In genomic region chr10:83682399-83682798, GRCh38 we compare ENCODE assay signal across 25 cellular contexts.
A peak's percentile ranks its signal among the peaks of the same experiment; 100 is the strongest.
DNase-seq lines count a peak whose midpoint lies in the region; FAIRE-seq and TF ChIP-seq lines count a peak whose summit lies in the region.
"Had no signal": no experiment of that assay in that cellular context is flagged by ENCODE, and none has a peak within 500 bp of the region (broad histone marks: within the 10 kb centered on the region; RNA-seq: fewer than 3 reads in every experiment).

No MANE protein-coding gene starts in this region.

- no peak overlapping the region for H2BK12ac ChIP-seq in trophoblast cell (ENCODE audit: low read length)

- no peak overlapping the region for H2AK5ac ChIP-seq in trophoblast cell (ENCODE audit: low read length)

- DNase-seq in GM12891 (ENCODE audit: insufficient read length, low spot score) = no peak
- no peak for DNase-seq in GM12892 (ENCODE audit: insufficient read length)
- peak; percentile 42 to 93 for DNase-seq in trophoblast cell
- no peak for DNase-seq in GM13977 (ENCODE audit: low spot score)
- no peak for DNase-seq in erythroblast (lab: John Stamatoyannopoulos, UW)
- DNase-seq in stomach = no peak
- DNase-seq: 8988T; ACHN; BE2C; C1 segment of cervical spinal cord; CD4-positive, alpha-beta memory T cell; CD4-positive, CD25-positive, alpha-beta regulatory T cell; CD8-positive, alpha-beta memory T cell; COR-L47; DMS 273 treated with DMSO at 0.1 percent for 48 hours; DMS153; DMS53; DMS79; DND-41; EL; GDM1 had no signal

- no peak overlapping the region for H3K23ac ChIP-seq in trophoblast cell (ENCODE audit: low read length)

- H3K4me3 ChIP-seq in trophoblast cell (ENCODE audit: low read depth, low read length) (no peak overlapping the region), stomach (no peak overlapping the region)
- H3K4me3 ChIP-seq: BLaER1, GM12878 had no signal

- H2BK5ac ChIP-seq in trophoblast cell (ENCODE audit: low read depth, low read length, poor library complexity) = no peak overlapping the region

- no peak overlapping the region for H4K91ac ChIP-seq in trophoblast cell (ENCODE audit: low read depth, low read length)

- H4K12ac ChIP-seq in trophoblast cell (ENCODE audit: low read depth, low read length) = no peak overlapping the region

- FAIRE-seq in GM12891 (lab: Jason Lieb, UNC) (peak; percentile 51), GM12892 (lab: Jason Lieb, UNC) (peak; percentile 68)
- FAIRE-seq: A204.1, GM12878, GM19239 had no signal

- no peak overlapping the region for H3K4ac ChIP-seq in trophoblast cell (ENCODE audit: low read depth, low read length)

- H3K36me3 ChIP-seq in trophoblast cell (ENCODE audit: control insufficient read depth in 1 of 2, insufficient read depth in 2 of 2, low read length in 2 of 2) (no peaks in the 10 kb centered on the region), stomach (no peaks in the 10 kb centered on the region)
- H3K36me3 ChIP-seq: BE2C, BLaER1 had no signal

- in situ Hi-C loops in GM13977 (cut with MboI; ENCODE audit: low pct_unique_long_range_greater_than_20kb, low sequenced_read_pairs, unreplicated experiment) = no loop called here

- H3K4me1 ChIP-seq in trophoblast cell (ENCODE audit: control insufficient read depth in 1 of 2, insufficient read depth in 2 of 2, low read length in 2 of 2) (peaks cover 2 to 5% of the 10 kb centered on the region in 2 experiments), stomach (no peaks in the 10 kb centered on the region)
- H3K4me1 ChIP-seq: BLaER1 had no signal

- no peak for TF ChIP-seq EP300 in stomach (IDR thresholded peaks at IDR 0.05)

- WGBS in trophoblast cell (ENCODE audit: extremely low coverage, insufficient coverage, insufficient read length) = no CpG with 5 or more reads among the region's 2 CpGs
- 71 to 83% (median 79%) methylated on average over 2 of the region's 2 CpGs for WGBS in stomach, 5 donors

- TF ChIP-seq POLR2A in GM12891 (IDR thresholded peaks at IDR 0.05; ENCODE audit: low read depth, low read length) (no peak), GM12892 (IDR thresholded peaks at IDR 0.05; ENCODE audit: low read depth, low read length) (no peak), erythroblast (IDR thresholded peaks at IDR 0.05; ENCODE audit: low read length) (no peak), stomach (IDR thresholded peaks at IDR 0.05) (no peak)

- peaks cover 1% of the 10 kb centered on the region for H3K79me1 ChIP-seq in trophoblast cell (ENCODE audit: low read length)

- H3K79me2 ChIP-seq in trophoblast cell (ENCODE audit: control insufficient read depth, insufficient read depth, low read length, poor library complexity) = no peaks in the 10 kb centered on the region

- H3K18ac ChIP-seq in trophoblast cell (ENCODE audit: low read length) = no peak overlapping the region

- intact Hi-C loops in stomach (cut with DNase I; ENCODE audit: low total_unique reads) = no loop called here

- no peak overlapping the region for H3K4me2 ChIP-seq in trophoblast cell (ENCODE audit: low read length)
- H3K4me2 ChIP-seq: BLaER1 had no signal

- H3K9ac ChIP-seq in trophoblast cell (ENCODE audit: low read length) = no peak overlapping the region
- H3K9ac ChIP-seq: BLaER1 had no signal

- no peak overlapping the region for H4K8ac ChIP-seq in trophoblast cell (ENCODE audit: low read depth, low read length)

- no peak for TF ChIP-seq CTCF in GM13977 (IDR thresholded peaks at IDR 0.05; ENCODE audit: extremely low read depth, insufficient read depth, missing control alignments)
- no peak for TF ChIP-seq CTCF in stomach (IDR thresholded peaks at IDR 0.05)

- no peak overlapping the region for H3K14ac ChIP-seq in trophoblast cell (ENCODE audit: low read length)

- no peaks in the 10 kb centered on the region for H3K27me3 ChIP-seq in trophoblast cell (ENCODE audit: insufficient read depth, low read length)
- no peaks in the 10 kb centered on the region for H3K27me3 ChIP-seq in stomach
- H3K27me3 ChIP-seq: BE2C, BLaER1 had no signal

- no peak overlapping the region for H2BK120ac ChIP-seq in trophoblast cell (ENCODE audit: insufficient read depth, low read length, poor library complexity)

- no peaks in the 10 kb centered on the region for H3K9me3 ChIP-seq in trophoblast cell (ENCODE audit: insufficient read depth, low read depth, low read length)
- no peaks in the 10 kb centered on the region for H3K9me3 ChIP-seq in stomach
- H3K9me3 ChIP-seq: BE2C, BLaER1 had no signal

- H2AFZ ChIP-seq in trophoblast cell (ENCODE audit: insufficient read depth, low read length, poor library complexity) = no peak overlapping the region

- H3K27ac ChIP-seq in trophoblast cell (ENCODE audit: low read depth, low read length) (no peak overlapping the region), stomach (no peak overlapping the region)
- H3K27ac ChIP-seq: BLaER1 had no signal

TF ChIP-seq in GM12891, 5 proteins besides CTCF, POLR2A, EP300 and RAD21:
- no peak for TF ChIP-seq PAX5 (IDR thresholded peaks at IDR 0.05; ENCODE audit: insufficient read depth, low read length, severe bottlenecking)
- no peak for TF ChIP-seq POLR2AphosphoS5 (IDR thresholded peaks at IDR 0.05; ENCODE audit: low read depth, low read length)
- no peak for TF ChIP-seq POU2F2 (IDR thresholded peaks at IDR 0.05; ENCODE audit: low read depth, low read length)
- TF ChIP-seq TAF1 (IDR thresholded peaks at IDR 0.05; ENCODE audit: low read depth, low read length) = no peak
- TF ChIP-seq SPI1 (IDR thresholded peaks at IDR 0.05; ENCODE audit: low read depth, low read length) = no peak

Comparison
In these comparisons a context has a peak if more than half of its experiments do, and no peak if none do; other contexts are left out.
1. DNase-seq: peak in trophoblast cell (2 of 2); none in GM12891 (single experiment), GM12892 (single experiment), GM13977 (single experiment), erythroblast (0 of 2) and stomach (single experiment).